In genomic region chr12:131608740-131609665, GRCh38 we compare ENCODE assay signal across 8 cellular contexts.
A peak's percentile ranks its signal among the peaks of the same experiment; 100 is the strongest.
DNase-seq lines count a peak whose midpoint lies in the region; ATAC-seq and TF ChIP-seq lines count a peak whose summit lies in the region.

No MANE protein-coding gene starts in this region.

- H3K4me3 ChIP-seq in SJCRH30, result no peak overlapping the region

- intact Hi-C loops in cardiac septum (cut with DNase I), result loop anchor here (10.0 kb wide), 1 partner anchor 226 kb away; no protein-coding TSS in a partner anchor

- in situ Hi-C loops in GM13977 (cut with MboI; ENCODE audit: low pct_unique_long_range_greater_than_20kb, low sequenced_read_pairs, unreplicated experiment), result no loop called here

- peak; percentile 68 for TF ChIP-seq CTCF in GM13977 (IDR thresholded peaks at IDR 0.05; ENCODE audit: extremely low read depth, insufficient read depth, missing control alignments)

- no peaks in the 10 kb centered on the region for H3K36me3 ChIP-seq in SJCRH30

- H3K4me3 Mint-ChIP-seq in activated naive CD8-positive, alpha-beta T cell treated with anti-CD3 and anti-CD28 coated beads, Interleukin-2, amount 50 U/mL, for 24 hours, result no peak overlapping the region

- H3K4me1 Mint-ChIP-seq in activated naive CD8-positive, alpha-beta T cell treated with anti-CD3 and anti-CD28 coated beads, Interleukin-2, amount 50 U/mL, for 24 hours, result peaks cover 54% of the 10 kb centered on the region

- H3K27ac Mint-ChIP-seq in activated naive CD8-positive, alpha-beta T cell treated with anti-CD3 and anti-CD28 coated beads, Interleukin-2, amount 50 U/mL, for 24 hours, result no peak overlapping the region

- H3K9me3 Mint-ChIP-seq in activated naive CD8-positive, alpha-beta T cell treated with anti-CD3 and anti-CD28 coated beads, Interleukin-2, amount 50 U/mL, for 24 hours, result no peaks in the 10 kb centered on the region

- H3K4me1 ChIP-seq in SJCRH30, result peaks cover 18% of the 10 kb centered on the region

- no peaks in the 10 kb centered on the region for H3K9me3 ChIP-seq in SJCRH30 (replicated peaks)

- DNase-seq in AG20443 (ENCODE audit: low spot score), result peak; percentile 91
- DNase-seq in GM13977 (ENCODE audit: low spot score), result peak; percentile 75
- DNase-seq in SJCRH30, result peak; percentile 70 to 75
- DNase-seq in activated naive CD8-positive, alpha-beta T cell treated with anti-CD3 and anti-CD28 coated beads, Interleukin-2, amount 50 U/mL, for 24 hours, result peak; percentile 75
- DNase-seq in cardiac septum (ENCODE audit: low spot score), result peak; percentile 87
- DNase-seq in putamen (ENCODE audit: low spot score), result peak; percentile 72
- DNase-seq in NCI-H524 treated with DMSO at 0.1 percent for 48 hours (lab: John Stamatoyannopoulos, UW), result no peak

- H3K27me3 ChIP-seq in SJCRH30, result peaks cover 10% of the 10 kb centered on the region; the same call in 1 of the 2 replicates

- peak overlapping the region; percentile 5; the same call in 1 of the 2 replicates for H3K27ac ChIP-seq in SJCRH30

- H3K27me3 Mint-ChIP-seq in activated naive CD8-positive, alpha-beta T cell treated with anti-CD3 and anti-CD28 coated beads, Interleukin-2, amount 50 U/mL, for 24 hours, result peaks cover 9% of the 10 kb centered on the region

- ATAC-seq in activated naive CD8-positive, alpha-beta T cell treated with anti-CD3 and anti-CD28 coated beads, Interleukin-2, amount 50 U/mL, for 24 hours, result no peak
- ATAC-seq in GM21723 (IDR thresholded peaks at IDR 0.05; ENCODE audit: unreplicated experiment), result no peak

- H3K36me3 Mint-ChIP-seq in activated naive CD8-positive, alpha-beta T cell treated with anti-CD3 and anti-CD28 coated beads, Interleukin-2, amount 50 U/mL, for 24 hours (ENCODE audit: low read depth), result no peaks in the 10 kb centered on the region
